Comparison of ENCODE assay signal across 1 cellular context in the genomic region with DNA sequence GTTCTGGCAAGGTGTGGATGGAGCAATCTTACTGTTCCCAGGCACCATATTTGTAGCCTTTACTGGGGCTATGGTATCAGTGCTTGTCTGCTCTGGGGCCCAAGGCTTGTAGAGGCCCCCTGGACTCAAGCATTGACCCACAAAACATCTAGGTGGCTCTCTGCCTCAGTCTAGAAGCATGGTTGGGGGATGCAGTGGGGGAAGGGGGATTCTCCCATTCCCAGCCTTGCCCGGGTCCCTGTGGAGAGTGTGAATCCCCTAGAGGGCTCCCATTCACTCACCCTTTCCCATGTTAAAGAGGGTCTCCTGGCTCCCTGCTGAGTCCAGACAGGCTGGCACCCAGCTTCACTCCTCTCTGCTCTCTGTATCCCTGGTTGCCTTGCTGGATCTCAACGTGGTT.
TF ChIP-seq lines count a peak whose summit lies in the region.

No MANE protein-coding gene starts in this region.

TF ChIP-seq in GM23338, 12 proteins besides CTCF, POLR2A, EP300 and RAD21 (continued from another document):
- TF ChIP-seq, protein P1, sequence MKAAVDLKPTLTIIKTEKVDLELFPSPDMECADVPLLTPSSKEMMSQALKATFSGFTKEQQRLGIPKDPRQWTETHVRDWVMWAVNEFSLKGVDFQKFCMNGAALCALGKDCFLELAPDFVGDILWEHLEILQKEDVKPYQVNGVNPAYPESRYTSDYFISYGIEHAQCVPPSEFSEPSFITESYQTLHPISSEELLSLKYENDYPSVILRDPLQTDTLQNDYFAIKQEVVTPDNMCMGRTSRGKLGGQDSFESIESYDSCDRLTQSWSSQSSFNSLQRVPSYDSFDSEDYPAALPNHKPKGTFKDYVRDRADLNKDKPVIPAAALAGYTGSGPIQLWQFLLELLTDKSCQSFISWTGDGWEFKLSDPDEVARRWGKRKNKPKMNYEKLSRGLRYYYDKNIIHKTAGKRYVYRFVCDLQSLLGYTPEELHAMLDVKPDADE (IDR thresholded peaks at IDR 0.05): no peak
TF ChIP-seq in GM23338: peak in this region for 0.
